ENCODE assay signal across 11 cellular contexts in genomic region chr9:111898331-111899096, GRCh38. TPM values are rescaled to one million over a fixed set of nuclear protein-coding genes. Genes with fewer than 3 reads are reported as not detected.
DNase-seq lines count a peak whose midpoint lies in the region; ATAC-seq, FAIRE-seq and TF ChIP-seq lines count a peak whose summit lies in the region.
"Had no signal": no experiment of that assay in that cellular context is flagged by ENCODE, and none has a peak within 500 bp of the region (broad histone marks: within the 10 kb centered on the region; RNA-seq: fewer than 3 reads in every experiment).

No MANE protein-coding gene starts in this region.

- TF ChIP-seq CTCF in A549 (IDR thresholded peaks at IDR 0.05) (no peak), HFF-Myc (IDR thresholded peaks at IDR 0.05; ENCODE audit: low read depth, low read length, missing control alignments) (no peak), brain microvascular endothelial cell (IDR thresholded peaks at IDR 0.05; ENCODE audit: low read depth, low read length, missing control alignments) (no peak)

- H3K9me3 Mint-ChIP-seq in activated naive CD4-positive, alpha-beta T cell treated with anti-CD3 and anti-CD28 coated beads for 36 hours, result no peaks in the 10 kb centered on the region

- TF ChIP-seq POLR2A in A549 (IDR thresholded peaks at IDR 0.05; ENCODE audit: low read length), result no peak

- no peaks in the 10 kb centered on the region for H3K27me3 ChIP-seq in brain microvascular endothelial cell (replicated peaks)

- intact Hi-C loops in activated naive CD4-positive, alpha-beta T cell treated with anti-CD3 and anti-CD28 coated beads for 36 hours (cut with micrococcal nuclease), result loop anchor here (1.0 to 10.0 kb wide), 6 partner anchors 12 to 856 kb away; partner anchors contain the start of genes ECPAS and SNX30

- H3K27ac ChIP-seq in A549, result peak overlapping the region; percentile 87 to 97
- peak overlapping the region; percentile 89 for H3K27ac ChIP-seq in brain microvascular endothelial cell
- H3K27ac ChIP-seq in mesodermal cell (ENCODE audit: low read depth, low read length, severe bottlenecking), result no peak overlapping the region

- POLR2A ChIA-PET in A549 (lab: Yijun Ruan, JAX), result interaction anchor here (0.6 to 2.7 kb wide), 4 partner anchors 25 to 176 kb away, joined by 4 to 24 read pairs (median 7); no protein-coding TSS in a partner anchor

- H3K4me1 Mint-ChIP-seq in activated naive CD4-positive, alpha-beta T cell treated with anti-CD3 and anti-CD28 coated beads for 36 hours (ENCODE audit: low read depth), result peaks cover 9% of the 10 kb centered on the region

- H3K9me3 ChIP-seq in A549, result no peaks in the 10 kb centered on the region
- no peaks in the 10 kb centered on the region for H3K9me3 ChIP-seq in mesodermal cell (ENCODE audit: control insufficient read depth, low read length)

- TF ChIP-seq EP300 in A549 (IDR thresholded peaks at IDR 0.05), result no peak

- FAIRE-seq in A549 (lab: Jason Lieb, UNC), result no peak

- no peaks in the 10 kb centered on the region for H3K27me3 Mint-ChIP-seq in activated naive CD4-positive, alpha-beta T cell treated with anti-CD3 and anti-CD28 coated beads for 36 hours (ENCODE audit: low read depth)

- no peak for TF ChIP-seq RAD21 in A549 (conservative IDR thresholded peaks at IDR 0.05 in 1 of 2, IDR thresholded peaks at IDR 0.05 in 1 of 2)

- H3K4me3 ChIP-seq in A549, result peak overlapping the region; percentile 92
- H3K4me3 ChIP-seq in HFF-Myc (replicated peaks; ENCODE audit: low read depth, low read length), result peak overlapping the region; percentile 66
- H3K4me3 ChIP-seq in brain microvascular endothelial cell (ENCODE audit: low read depth, low read length), result peak overlapping the region; percentile 90
- H3K4me3 ChIP-seq in mesodermal cell (ENCODE audit: extremely low read depth, insufficient read depth, low read length, poor library complexity, severe bottlenecking), result peak overlapping the region; percentile 74

- DNase-seq in A549 (ENCODE audit: low read depth in 1 of 2, low spot score in 1 of 2) (no peak), HFF-Myc (ENCODE audit: extremely low read depth, low read depth) (no peak), brain microvascular endothelial cell (no peak), DMS114 treated with DMSO at 0.1 percent for 48 hours (lab: John Stamatoyannopoulos, UW; ENCODE audit: unreplicated experiment) (no peak)
- DNase-seq in activated naive CD4-positive, alpha-beta T cell treated with anti-CD3 and anti-CD28 coated beads for 36 hours, result no peak
- DNase-seq: activated CD4-positive, alpha-beta T cell treated with anti-CD3 and anti-CD28 coated beads for 4 hours; effector CD4-positive, alpha-beta T cell; NCI-H1694 had no signal

- H3K36me3 Mint-ChIP-seq in activated naive CD4-positive, alpha-beta T cell treated with anti-CD3 and anti-CD28 coated beads for 36 hours (ENCODE audit: low read depth), result no peaks in the 10 kb centered on the region

- H3K4me2 ChIP-seq in A549, result peak overlapping the region; percentile 82

- no peak overlapping the region for H3K4me3 Mint-ChIP-seq in activated naive CD4-positive, alpha-beta T cell treated with anti-CD3 and anti-CD28 coated beads for 36 hours

- peaks cover 41% of the 10 kb centered on the region for H3K4me1 ChIP-seq in A549
- H3K4me1 ChIP-seq in mesodermal cell (ENCODE audit: control insufficient read depth, insufficient read depth, low read length, poor library complexity, severe bottlenecking), result peaks cover 4% of the 10 kb centered on the region

- peaks cover 20% of the 10 kb centered on the region for H3K36me3 ChIP-seq in brain microvascular endothelial cell (replicated peaks)
- no peaks in the 10 kb centered on the region for H3K36me3 ChIP-seq in mesodermal cell (ENCODE audit: control insufficient read depth, insufficient read depth, low read length)

- no peak overlapping the region for H3K27ac Mint-ChIP-seq in activated naive CD4-positive, alpha-beta T cell treated with anti-CD3 and anti-CD28 coated beads for 36 hours

- ATAC-seq in A549 (no peak), HG02610 (IDR thresholded peaks at IDR 0.05; ENCODE audit: unreplicated experiment) (no peak), GM18867 (IDR thresholded peaks at IDR 0.05; ENCODE audit: unreplicated experiment) (no peak)

- in situ Hi-C loops in brain microvascular endothelial cell (cut with HindIII; ENCODE audit: low pct_ligation_motif_present, low sequenced_read_pairs), result no loop called here

- CTCF ChIA-PET in A549 (lab: Yijun Ruan, JAX), result interaction anchor here (1.0 to 2.0 kb wide), 3 partner anchors 10 to 176 kb away, joined by 3 to 9 read pairs (median 6); no protein-coding TSS in a partner anchor
- CTCF ChIA-PET in activated naive CD4-positive, alpha-beta T cell treated with anti-CD3 and anti-CD28 coated beads for 36 hours (lab: Charles Lee), result interaction anchor here (0.7 to 2.4 kb wide), 2 partner anchors 17 to 176 kb away, joined by 3 to 19 read pairs; no protein-coding TSS in a partner anchor

- WGBS in A549 (ENCODE audit: missing lambda C conversion rate), result 5% methylated on average over 4 of the region's 4 CpGs
- 43% methylated on average over 1 of the region's 4 CpGs; no CpG with 5 or more reads in 1 of the 2 experiments for WGBS in mesodermal cell (ENCODE audit: insufficient coverage in 2 of 2), 2 experiments

TF ChIP-seq in A549, 52 proteins besides CTCF, POLR2A, EP300 and RAD21:
- no peak for TF ChIP-seq CBX2 (IDR thresholded peaks at IDR 0.05; ENCODE audit: borderline replicate concordance, low read depth)
- no peak for TF ChIP-seq HEYL (CRISPR knock-in tag; IDR thresholded peaks at IDR 0.05)
- no peak for TF ChIP-seq REST (IDR thresholded peaks at IDR 0.05)

RNA-seq across cellular contexts. Expression of gene UGCG, which starts 1.9 kb away (rescaled TPM):
- polyA plus RNA-seq in A549 (2011; rRNA removed) (16.7 and 25.9 TPM in 2 replicates), A549 (2017; fragmentation: RNase III; extraction: RNeasy Plus Mini Kit Qiagen cat#74134 plus additional on column Dnase treatment) (10.5 to 12.1 TPM (median 11.6 TPM) in 3 replicates)
- 7.8 and 9.5 TPM in 2 replicates for polyA plus RNA-seq in A549 (2012; cell fraction: cytosol; rRNA removed)
- 7.4 and 10.6 TPM in 2 replicates for polyA plus RNA-seq in A549 (2012; cell fraction: nucleus; rRNA removed)
- 14.5 and 17.2 TPM in 2 replicates for polyA minus RNA-seq in A549 (2011; rRNA and poly(A)+ RNA removed)
- 23.6 TPM for polyA plus RNA-seq in mesodermal cell (2013, experiment 1 of 2)
- polyA plus RNA-seq in mesodermal cell (2013, experiment 2 of 2), result 24.2 TPM
- total RNA-seq in activated naive CD4-positive, alpha-beta T cell treated with anti-CD3 and anti-CD28 coated beads for 36 hours, result 10 to 100 TPM in 1 of 2 experiments, 1 to 10 TPM in 1; 8.8 to 10.5 TPM
